ENCODE assay signal across 12 cellular contexts in the genomic region with DNA sequence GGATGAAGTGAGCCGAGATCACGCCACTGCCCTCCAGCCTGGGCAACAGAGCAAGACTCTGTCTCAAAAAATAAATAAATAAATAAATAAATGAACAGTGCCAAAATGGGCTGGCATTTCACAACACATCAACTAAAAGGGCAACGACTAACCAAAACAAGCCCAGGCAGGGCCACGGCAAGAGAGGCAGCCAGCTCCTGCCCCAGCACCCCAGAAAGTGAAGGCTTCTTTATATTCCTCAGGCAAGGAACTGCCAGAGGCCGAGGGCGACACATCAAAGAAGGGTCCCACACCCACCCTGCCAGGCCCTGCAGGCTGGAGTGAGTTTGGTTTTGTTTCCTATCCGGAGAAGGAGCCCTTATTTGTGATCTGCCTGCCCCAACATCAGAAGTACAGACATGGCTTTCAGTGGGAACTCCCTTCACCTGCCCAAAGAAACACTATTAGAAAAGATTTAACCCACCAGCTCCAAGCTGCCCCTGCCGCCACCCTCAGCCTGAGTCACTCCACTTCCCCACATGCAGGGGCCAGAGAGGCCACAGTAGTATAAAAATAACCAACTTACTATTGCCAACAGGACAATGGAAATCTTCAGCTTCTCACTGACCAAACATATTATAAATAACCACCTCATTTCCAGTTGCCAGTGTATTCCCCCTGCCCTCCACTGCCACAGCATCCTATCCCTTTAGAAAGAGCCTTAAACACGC. TPM values are rescaled to one million over a fixed set of nuclear protein-coding genes. Genes with fewer than 3 reads are reported as not detected.
DNase-seq lines count a peak whose midpoint lies in the region; ATAC-seq, FAIRE-seq and TF ChIP-seq lines count a peak whose summit lies in the region.
"Had no signal": no experiment of that assay in that cellular context is flagged by ENCODE, and none has a peak within 500 bp of the region (broad histone marks: within the 10 kb centered on the region; RNA-seq: fewer than 3 reads in every experiment).

No MANE protein-coding gene starts in this region.

- H3K36me3 ChIP-seq in bronchial epithelial cell (ENCODE audit: control insufficient read depth, insufficient read depth, low read length), result no peaks in the 10 kb centered on the region
- peaks cover 0 to 3% (median 0%) of the 10 kb centered on the region in 5 donors for H3K36me3 ChIP-seq in subcutaneous abdominal adipose tissue (ENCODE audit: control insufficient read depth in 5 of 5, insufficient read depth in 5 of 5, low read length in 5 of 5)

- DNase-seq in activated CD8-positive, alpha-beta memory T cell treated with anti-CD3 and anti-CD28 coated beads, Interleukin-2, amount 10 ng/mL, durations not matched to agents 7 days and 5 days, result no peak
- DNase-seq in activated CD8-positive, alpha-beta memory T cell treated with anti-CD3 and anti-CD28 coated beads for 24 hours, result no peak
- DNase-seq in bronchial epithelial cell (ENCODE audit: low read depth) (peak; percentile 70), iris pigment epithelial cell (ENCODE audit: low read depth) (peak; percentile 60), SW480 (ENCODE audit: low spot score) (no peak)
- DNase-seq: NCI-H82; stimulated activated CD4-positive, alpha-beta T cell treated with anti-CD3 and anti-CD28 coated beads, Interleukin-2, amount 100 ng/mL, for 48 hours had no signal

- H3K27ac ChIP-seq in subcutaneous abdominal adipose tissue (ENCODE audit: low read depth, low read length), result peak overlapping the region; percentile 37
- H3K27ac ChIP-seq: VCaP had no signal

- H3K9me3 ChIP-seq in subcutaneous abdominal adipose tissue (ENCODE audit: control insufficient read depth in 5 of 5, low read length in 5 of 5), result no peaks in the 10 kb centered on the region

- H3K4me3 ChIP-seq in bronchial epithelial cell (ENCODE audit: low read depth, low read length), result no peak overlapping the region
- H3K4me3 ChIP-seq in subcutaneous abdominal adipose tissue (ENCODE audit: low read depth in 1 of 5, low read length in 5 of 5), result no peak overlapping the region

- peak overlapping the region; percentile 30 for H3K27ac Mint-ChIP-seq in activated CD8-positive, alpha-beta memory T cell treated with anti-CD3 and anti-CD28 coated beads, Interleukin-2, amount 10 ng/mL, durations not matched to agents 7 days and 5 days
- H3K27ac Mint-ChIP-seq: activated naive CD4-positive, alpha-beta T cell treated with anti-CD3 and anti-CD28 coated beads, Interleukin-2, amount 50 U/mL, for 24 hours had no signal

- H3K9ac ChIP-seq in subcutaneous abdominal adipose tissue (ENCODE audit: low read length in 5 of 5), result peak overlapping the region in 1 of 5 donors; percentile 31

- ATAC-seq in activated CD8-positive, alpha-beta memory T cell treated with anti-CD3 and anti-CD28 coated beads, Interleukin-2, amount 10 ng/mL, durations not matched to agents 7 days and 5 days, result no peak
- ATAC-seq in HG02840 (IDR thresholded peaks at IDR 0.05; ENCODE audit: low FRiP score, unreplicated experiment), result no peak
- ATAC-seq in HG02571 (IDR thresholded peaks at IDR 0.05; ENCODE audit: unreplicated experiment), result no peak

- no peak overlapping the region for H3K4me3 Mint-ChIP-seq in activated CD8-positive, alpha-beta memory T cell treated with anti-CD3 and anti-CD28 coated beads, Interleukin-2, amount 10 ng/mL, durations not matched to agents 7 days and 5 days
- H3K4me3 Mint-ChIP-seq: activated naive CD4-positive, alpha-beta T cell treated with anti-CD3 and anti-CD28 coated beads, Interleukin-2, amount 50 U/mL, for 24 hours had no signal

- TF ChIP-seq CTCF in bronchial epithelial cell (IDR thresholded peaks at IDR 0.05; ENCODE audit: insufficient read depth, low read length, severe bottlenecking), result no peak

- CTCF ChIA-PET in activated CD8-positive, alpha-beta memory T cell treated with anti-CD3 and anti-CD28 coated beads, Interleukin-2, amount 10 ng/mL, durations not matched to agents 7 days and 5 days (lab: Charles Lee), result interaction anchor here (1.8 kb wide), 1 partner anchor 51 kb away, joined by 5 read pairs; no protein-coding TSS in a partner anchor

- H3K4me1 Mint-ChIP-seq in activated CD8-positive, alpha-beta memory T cell treated with anti-CD3 and anti-CD28 coated beads, Interleukin-2, amount 10 ng/mL, durations not matched to agents 7 days and 5 days, result peaks cover 33% of the 10 kb centered on the region

- FAIRE-seq in bronchial epithelial cell (lab: Jason Lieb, UNC), result no peak

- no peaks in the 10 kb centered on the region for H3K9me3 Mint-ChIP-seq in activated CD8-positive, alpha-beta memory T cell treated with anti-CD3 and anti-CD28 coated beads, Interleukin-2, amount 10 ng/mL, durations not matched to agents 7 days and 5 days (ENCODE audit: low read depth)
- H3K9me3 Mint-ChIP-seq: activated naive CD4-positive, alpha-beta T cell treated with anti-CD3 and anti-CD28 coated beads, Interleukin-2, amount 50 U/mL, for 24 hours had no signal

- peaks cover 11% of the 10 kb centered on the region for H3K36me3 Mint-ChIP-seq in activated CD8-positive, alpha-beta memory T cell treated with anti-CD3 and anti-CD28 coated beads, Interleukin-2, amount 10 ng/mL, durations not matched to agents 7 days and 5 days

- H3K27me3 Mint-ChIP-seq in activated CD8-positive, alpha-beta memory T cell treated with anti-CD3 and anti-CD28 coated beads, Interleukin-2, amount 10 ng/mL, durations not matched to agents 7 days and 5 days, result no peaks in the 10 kb centered on the region
- H3K27me3 Mint-ChIP-seq: activated naive CD4-positive, alpha-beta T cell treated with anti-CD3 and anti-CD28 coated beads, Interleukin-2, amount 50 U/mL, for 24 hours had no signal

- peaks cover 0 to 30% (median 17%) of the 10 kb centered on the region in 5 donors for H3K4me1 ChIP-seq in subcutaneous abdominal adipose tissue (ENCODE audit: control insufficient read depth in 5 of 5, insufficient read depth in 5 of 5, low read length in 5 of 5)

- H3K27me3 ChIP-seq in bronchial epithelial cell (ENCODE audit: control insufficient read depth, insufficient read depth, low read length) (no peaks in the 10 kb centered on the region), subcutaneous abdominal adipose tissue (ENCODE audit: control insufficient read depth in 5 of 5, insufficient read depth in 4 of 5, low read length in 5 of 5) (no peaks in the 10 kb centered on the region)

RNA-seq across cellular contexts. Expression of a gene that starts 8.0 kb away (rescaled TPM):
- total RNA-seq in activated CD8-positive, alpha-beta memory T cell treated with anti-CD3 and anti-CD28 coated beads, Interleukin-2, amount 10 ng/mL, durations not matched to agents 7 days and 5 days, result 10 to 100 TPM; 38.8 TPM
- 22.9 and 24.7 TPM in 2 replicates for total RNA-seq in bronchial epithelial cell

RNA-seq across cellular contexts. Expression of a gene that starts 16.6 kb away (rescaled TPM):
- 10 to 100 TPM; 45.4 to 50.8 TPM for total RNA-seq in activated CD8-positive, alpha-beta memory T cell treated with anti-CD3 and anti-CD28 coated beads, Interleukin-2, amount 10 ng/mL, durations not matched to agents 7 days and 5 days
- 75.8 and 166 TPM in 2 replicates for total RNA-seq in bronchial epithelial cell

RNA-seq across cellular contexts. Expression of a gene that starts 58.4 kb away (rescaled TPM):
- 10 to 100 TPM; 11.2 to 13.6 TPM for total RNA-seq in activated CD8-positive, alpha-beta memory T cell treated with anti-CD3 and anti-CD28 coated beads, Interleukin-2, amount 10 ng/mL, durations not matched to agents 7 days and 5 days
- total RNA-seq in bronchial epithelial cell, result 0.79 and 1.8 TPM in 2 replicates

Comparison
In these comparisons a context has a peak if more than half of its experiments do, and no peak if none do; other contexts are left out.
1. DNase-seq: peak in bronchial epithelial cell (single experiment) and iris pigment epithelial cell (single experiment); none in activated CD8-positive, alpha-beta memory T cell treated with anti-CD3 and anti-CD28 coated beads, Interleukin-2, amount 10 ng/mL, durations not matched to agents 7 days and 5 days (single experiment), activated CD8-positive, alpha-beta memory T cell treated with anti-CD3 and anti-CD28 coated beads for 24 hours (single experiment) and SW480 (single experiment).